Comparison of ENCODE assay signal across 2 cellular contexts in the genomic region with DNA sequence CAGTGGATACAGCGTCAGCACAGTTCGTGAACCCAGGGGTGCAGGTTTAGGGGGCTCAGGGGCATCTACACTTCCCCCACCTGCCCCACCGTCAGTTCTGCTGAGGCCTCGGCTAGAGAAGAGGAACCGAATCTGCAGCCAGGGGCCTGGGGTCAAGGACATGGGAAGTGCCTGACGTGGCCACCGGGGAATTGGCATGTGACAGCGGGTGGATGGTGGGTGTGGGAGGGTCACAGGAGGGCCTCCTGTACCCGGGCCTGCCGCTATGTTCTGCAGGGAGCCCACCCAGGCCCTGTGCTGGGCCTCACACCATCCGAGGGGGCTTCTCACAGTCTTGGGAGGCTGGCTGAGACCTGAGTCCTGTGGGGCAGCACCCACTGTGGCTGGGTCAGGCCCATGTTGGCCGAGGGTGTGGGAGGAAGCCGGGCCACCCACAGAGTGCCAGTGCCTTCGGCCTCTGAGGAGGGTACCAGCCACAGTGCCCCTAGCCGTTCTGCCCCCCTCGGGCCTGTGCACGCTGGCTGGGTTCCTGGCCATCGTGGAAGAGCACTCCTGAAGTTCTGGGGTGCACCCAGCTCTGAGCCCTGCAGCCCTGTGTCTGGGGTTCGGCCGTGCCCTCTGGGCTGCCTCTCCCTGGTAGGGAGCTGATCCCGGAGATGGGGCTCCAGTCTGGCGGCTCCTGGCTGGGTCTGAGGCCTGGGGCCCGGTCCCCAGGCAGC.
TF ChIP-seq lines count a peak whose summit lies in the region.

No MANE protein-coding gene starts in this region.

TF ChIP-seq in HEK293, 187 proteins besides CTCF, POLR2A, EP300 and RAD21:
- no peak for TF ChIP-seq ZNF140 (tag by site-specific recombination; IDR thresholded peaks at IDR 0.05)
- TF ChIP-seq ZNF473 (tag by site-specific recombination; IDR thresholded peaks at IDR 0.05) = no peak
- TF ChIP-seq ZFHX2 (tag by site-specific recombination; conservative IDR thresholded peaks at IDR 0.05) = peak; percentile 28; the same call in 1 of the 2 replicates
- TF ChIP-seq ZNF16 (tag by site-specific recombination; IDR thresholded peaks at IDR 0.05; ENCODE audit: low read depth) = no peak

TF ChIP-seq in HepG2, 621 proteins besides CTCF, POLR2A, EP300 and RAD21 (continues in another document):
- no peak for TF ChIP-seq TOPORS (CRISPR knock-in tag; IDR thresholded peaks at IDR 0.05)
- TF ChIP-seq XBP1 (CRISPR knock-in tag; IDR thresholded peaks at IDR 0.05) = no peak
- TF ChIP-seq, protein P1, sequence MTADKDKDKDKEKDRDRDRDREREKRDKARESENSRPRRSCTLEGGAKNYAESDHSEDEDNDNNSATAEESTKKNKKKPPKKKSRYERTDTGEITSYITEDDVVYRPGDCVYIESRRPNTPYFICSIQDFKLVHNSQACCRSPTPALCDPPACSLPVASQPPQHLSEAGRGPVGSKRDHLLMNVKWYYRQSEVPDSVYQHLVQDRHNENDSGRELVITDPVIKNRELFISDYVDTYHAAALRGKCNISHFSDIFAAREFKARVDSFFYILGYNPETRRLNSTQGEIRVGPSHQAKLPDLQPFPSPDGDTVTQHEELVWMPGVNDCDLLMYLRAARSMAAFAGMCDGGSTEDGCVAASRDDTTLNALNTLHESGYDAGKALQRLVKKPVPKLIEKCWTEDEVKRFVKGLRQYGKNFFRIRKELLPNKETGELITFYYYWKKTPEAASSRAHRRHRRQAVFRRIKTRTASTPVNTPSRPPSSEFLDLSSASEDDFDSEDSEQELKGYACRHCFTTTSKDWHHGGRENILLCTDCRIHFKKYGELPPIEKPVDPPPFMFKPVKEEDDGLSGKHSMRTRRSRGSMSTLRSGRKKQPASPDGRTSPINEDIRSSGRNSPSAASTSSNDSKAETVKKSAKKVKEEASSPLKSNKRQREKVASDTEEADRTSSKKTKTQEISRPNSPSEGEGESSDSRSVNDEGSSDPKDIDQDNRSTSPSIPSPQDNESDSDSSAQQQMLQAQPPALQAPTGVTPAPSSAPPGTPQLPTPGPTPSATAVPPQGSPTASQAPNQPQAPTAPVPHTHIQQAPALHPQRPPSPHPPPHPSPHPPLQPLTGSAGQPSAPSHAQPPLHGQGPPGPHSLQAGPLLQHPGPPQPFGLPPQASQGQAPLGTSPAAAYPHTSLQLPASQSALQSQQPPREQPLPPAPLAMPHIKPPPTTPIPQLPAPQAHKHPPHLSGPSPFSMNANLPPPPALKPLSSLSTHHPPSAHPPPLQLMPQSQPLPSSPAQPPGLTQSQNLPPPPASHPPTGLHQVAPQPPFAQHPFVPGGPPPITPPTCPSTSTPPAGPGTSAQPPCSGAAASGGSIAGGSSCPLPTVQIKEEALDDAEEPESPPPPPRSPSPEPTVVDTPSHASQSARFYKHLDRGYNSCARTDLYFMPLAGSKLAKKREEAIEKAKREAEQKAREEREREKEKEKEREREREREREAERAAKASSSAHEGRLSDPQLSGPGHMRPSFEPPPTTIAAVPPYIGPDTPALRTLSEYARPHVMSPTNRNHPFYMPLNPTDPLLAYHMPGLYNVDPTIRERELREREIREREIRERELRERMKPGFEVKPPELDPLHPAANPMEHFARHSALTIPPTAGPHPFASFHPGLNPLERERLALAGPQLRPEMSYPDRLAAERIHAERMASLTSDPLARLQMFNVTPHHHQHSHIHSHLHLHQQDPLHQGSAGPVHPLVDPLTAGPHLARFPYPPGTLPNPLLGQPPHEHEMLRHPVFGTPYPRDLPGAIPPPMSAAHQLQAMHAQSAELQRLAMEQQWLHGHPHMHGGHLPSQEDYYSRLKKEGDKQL (CRISPR knock-in tag; IDR thresholded peaks at IDR 0.05; ENCODE audit: low read depth) = no peak
- TF ChIP-seq, protein P2, sequence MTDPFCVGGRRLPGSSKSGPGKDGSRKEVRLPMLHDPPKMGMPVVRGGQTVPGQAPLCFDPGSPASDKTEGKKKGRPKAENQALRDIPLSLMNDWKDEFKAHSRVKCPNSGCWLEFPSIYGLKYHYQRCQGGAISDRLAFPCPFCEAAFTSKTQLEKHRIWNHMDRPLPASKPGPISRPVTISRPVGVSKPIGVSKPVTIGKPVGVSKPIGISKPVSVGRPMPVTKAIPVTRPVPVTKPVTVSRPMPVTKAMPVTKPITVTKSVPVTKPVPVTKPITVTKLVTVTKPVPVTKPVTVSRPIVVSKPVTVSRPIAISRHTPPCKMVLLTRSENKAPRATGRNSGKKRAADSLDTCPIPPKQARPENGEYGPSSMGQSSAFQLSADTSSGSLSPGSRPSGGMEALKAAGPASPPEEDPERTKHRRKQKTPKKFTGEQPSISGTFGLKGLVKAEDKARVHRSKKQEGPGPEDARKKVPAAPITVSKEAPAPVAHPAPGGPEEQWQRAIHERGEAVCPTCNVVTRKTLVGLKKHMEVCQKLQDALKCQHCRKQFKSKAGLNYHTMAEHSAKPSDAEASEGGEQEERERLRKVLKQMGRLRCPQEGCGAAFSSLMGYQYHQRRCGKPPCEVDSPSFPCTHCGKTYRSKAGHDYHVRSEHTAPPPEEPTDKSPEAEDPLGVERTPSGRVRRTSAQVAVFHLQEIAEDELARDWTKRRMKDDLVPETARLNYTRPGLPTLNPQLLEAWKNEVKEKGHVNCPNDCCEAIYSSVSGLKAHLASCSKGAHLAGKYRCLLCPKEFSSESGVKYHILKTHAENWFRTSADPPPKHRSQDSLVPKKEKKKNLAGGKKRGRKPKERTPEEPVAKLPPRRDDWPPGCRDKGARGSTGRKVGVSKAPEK (CRISPR knock-in tag; IDR thresholded peaks at IDR 0.05; ENCODE audit: borderline replicate concordance) = no peak
- no peak for TF ChIP-seq ATM (IDR thresholded peaks at IDR 0.05; ENCODE audit: borderline replicate concordance)
- no peak for TF ChIP-seq PHF20 (CRISPR knock-in tag; IDR thresholded peaks at IDR 0.05)
- TF ChIP-seq, protein P3, sequence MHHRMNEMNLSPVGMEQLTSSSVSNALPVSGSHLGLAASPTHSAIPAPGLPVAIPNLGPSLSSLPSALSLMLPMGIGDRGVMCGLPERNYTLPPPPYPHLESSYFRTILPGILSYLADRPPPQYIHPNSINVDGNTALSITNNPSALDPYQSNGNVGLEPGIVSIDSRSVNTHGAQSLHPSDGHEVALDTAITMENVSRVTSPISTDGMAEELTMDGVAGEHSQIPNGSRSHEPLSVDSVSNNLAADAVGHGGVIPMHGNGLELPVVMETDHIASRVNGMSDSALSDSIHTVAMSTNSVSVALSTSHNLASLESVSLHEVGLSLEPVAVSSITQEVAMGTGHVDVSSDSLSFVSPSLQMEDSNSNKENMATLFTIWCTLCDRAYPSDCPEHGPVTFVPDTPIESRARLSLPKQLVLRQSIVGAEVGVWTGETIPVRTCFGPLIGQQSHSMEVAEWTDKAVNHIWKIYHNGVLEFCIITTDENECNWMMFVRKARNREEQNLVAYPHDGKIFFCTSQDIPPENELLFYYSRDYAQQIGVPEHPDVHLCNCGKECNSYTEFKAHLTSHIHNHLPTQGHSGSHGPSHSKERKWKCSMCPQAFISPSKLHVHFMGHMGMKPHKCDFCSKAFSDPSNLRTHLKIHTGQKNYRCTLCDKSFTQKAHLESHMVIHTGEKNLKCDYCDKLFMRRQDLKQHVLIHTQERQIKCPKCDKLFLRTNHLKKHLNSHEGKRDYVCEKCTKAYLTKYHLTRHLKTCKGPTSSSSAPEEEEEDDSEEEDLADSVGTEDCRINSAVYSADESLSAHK (CRISPR knock-in tag; IDR thresholded peaks at IDR 0.05; ENCODE audit: borderline replicate concordance) = no peak
- no peak for TF ChIP-seq GZF1 (CRISPR knock-in tag; IDR thresholded peaks at IDR 0.05)
- peak; percentile 51; the same call in 1 of the 2 replicates for TF ChIP-seq ARHGAP35 (CRISPR knock-in tag; IDR thresholded peaks at IDR 0.05; ENCODE audit: borderline replicate concordance)
- TF ChIP-seq MBD4 (IDR thresholded peaks at IDR 0.05; ENCODE audit: borderline replicate concordance, low read length) = no peak
- no peak for TF ChIP-seq ZNF841 (CRISPR knock-in tag; IDR thresholded peaks at IDR 0.05; ENCODE audit: borderline replicate concordance)
- TF ChIP-seq, protein P4, sequence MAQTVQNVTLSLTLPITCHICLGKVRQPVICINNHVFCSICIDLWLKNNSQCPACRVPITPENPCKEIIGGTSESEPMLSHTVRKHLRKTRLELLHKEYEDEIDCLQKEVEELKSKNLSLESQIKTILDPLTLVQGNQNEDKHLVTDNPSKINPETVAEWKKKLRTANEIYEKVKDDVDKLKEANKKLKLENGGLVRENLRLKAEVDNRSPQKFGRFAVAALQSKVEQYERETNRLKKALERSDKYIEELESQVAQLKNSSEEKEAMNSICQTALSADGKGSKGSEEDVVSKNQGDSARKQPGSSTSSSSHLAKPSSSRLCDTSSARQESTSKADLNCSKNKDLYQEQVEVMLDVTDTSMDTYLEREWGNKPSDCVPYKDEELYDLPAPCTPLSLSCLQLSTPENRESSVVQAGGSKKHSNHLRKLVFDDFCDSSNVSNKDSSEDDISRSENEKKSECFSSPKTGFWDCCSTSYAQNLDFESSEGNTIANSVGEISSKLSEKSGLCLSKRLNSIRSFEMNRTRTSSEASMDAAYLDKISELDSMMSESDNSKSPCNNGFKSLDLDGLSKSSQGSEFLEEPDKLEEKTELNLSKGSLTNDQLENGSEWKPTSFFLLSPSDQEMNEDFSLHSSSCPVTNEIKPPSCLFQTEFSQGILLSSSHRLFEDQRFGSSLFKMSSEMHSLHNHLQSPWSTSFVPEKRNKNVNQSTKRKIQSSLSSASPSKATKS (CRISPR knock-in tag; IDR thresholded peaks at IDR 0.05) = no peak
- TF ChIP-seq, protein P5, sequence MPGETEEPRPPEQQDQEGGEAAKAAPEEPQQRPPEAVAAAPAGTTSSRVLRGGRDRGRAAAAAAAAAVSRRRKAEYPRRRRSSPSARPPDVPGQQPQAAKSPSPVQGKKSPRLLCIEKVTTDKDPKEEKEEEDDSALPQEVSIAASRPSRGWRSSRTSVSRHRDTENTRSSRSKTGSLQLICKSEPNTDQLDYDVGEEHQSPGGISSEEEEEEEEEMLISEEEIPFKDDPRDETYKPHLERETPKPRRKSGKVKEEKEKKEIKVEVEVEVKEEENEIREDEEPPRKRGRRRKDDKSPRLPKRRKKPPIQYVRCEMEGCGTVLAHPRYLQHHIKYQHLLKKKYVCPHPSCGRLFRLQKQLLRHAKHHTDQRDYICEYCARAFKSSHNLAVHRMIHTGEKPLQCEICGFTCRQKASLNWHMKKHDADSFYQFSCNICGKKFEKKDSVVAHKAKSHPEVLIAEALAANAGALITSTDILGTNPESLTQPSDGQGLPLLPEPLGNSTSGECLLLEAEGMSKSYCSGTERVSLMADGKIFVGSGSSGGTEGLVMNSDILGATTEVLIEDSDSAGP (CRISPR knock-in tag; IDR thresholded peaks at IDR 0.05; ENCODE audit: borderline replicate concordance) = no peak; the same call in 1 of the 2 replicates
- no peak for TF ChIP-seq ZNF335 (CRISPR knock-in tag; IDR thresholded peaks at IDR 0.05)
- TF ChIP-seq ZNF563 (CRISPR knock-in tag; IDR thresholded peaks at IDR 0.05) = no peak
- peak; percentile 29; the same call in 1 of the 2 replicates for TF ChIP-seq SOX5 (CRISPR knock-in tag; IDR thresholded peaks at IDR 0.05; ENCODE audit: borderline replicate concordance)
- no peak for TF ChIP-seq SUZ12 (IDR thresholded peaks at IDR 0.05; ENCODE audit: low read depth, low read length)
- no peak for TF ChIP-seq ZNF614 (CRISPR knock-in tag; IDR thresholded peaks at IDR 0.05; ENCODE audit: borderline replicate concordance)
- no peak for TF ChIP-seq ZNF569 (CRISPR knock-in tag; IDR thresholded peaks at IDR 0.05; ENCODE audit: borderline replicate concordance)
- no peak for TF ChIP-seq PTBP1 (IDR thresholded peaks at IDR 0.05; ENCODE audit: low read depth, low read length, poor library complexity, severe bottlenecking)
- TF ChIP-seq, protein P6, sequence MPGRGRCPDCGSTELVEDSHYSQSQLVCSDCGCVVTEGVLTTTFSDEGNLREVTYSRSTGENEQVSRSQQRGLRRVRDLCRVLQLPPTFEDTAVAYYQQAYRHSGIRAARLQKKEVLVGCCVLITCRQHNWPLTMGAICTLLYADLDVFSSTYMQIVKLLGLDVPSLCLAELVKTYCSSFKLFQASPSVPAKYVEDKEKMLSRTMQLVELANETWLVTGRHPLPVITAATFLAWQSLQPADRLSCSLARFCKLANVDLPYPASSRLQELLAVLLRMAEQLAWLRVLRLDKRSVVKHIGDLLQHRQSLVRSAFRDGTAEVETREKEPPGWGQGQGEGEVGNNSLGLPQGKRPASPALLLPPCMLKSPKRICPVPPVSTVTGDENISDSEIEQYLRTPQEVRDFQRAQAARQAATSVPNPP (CRISPR knock-in tag; IDR thresholded peaks at IDR 0.05) = no peak
- TF ChIP-seq, protein P7, sequence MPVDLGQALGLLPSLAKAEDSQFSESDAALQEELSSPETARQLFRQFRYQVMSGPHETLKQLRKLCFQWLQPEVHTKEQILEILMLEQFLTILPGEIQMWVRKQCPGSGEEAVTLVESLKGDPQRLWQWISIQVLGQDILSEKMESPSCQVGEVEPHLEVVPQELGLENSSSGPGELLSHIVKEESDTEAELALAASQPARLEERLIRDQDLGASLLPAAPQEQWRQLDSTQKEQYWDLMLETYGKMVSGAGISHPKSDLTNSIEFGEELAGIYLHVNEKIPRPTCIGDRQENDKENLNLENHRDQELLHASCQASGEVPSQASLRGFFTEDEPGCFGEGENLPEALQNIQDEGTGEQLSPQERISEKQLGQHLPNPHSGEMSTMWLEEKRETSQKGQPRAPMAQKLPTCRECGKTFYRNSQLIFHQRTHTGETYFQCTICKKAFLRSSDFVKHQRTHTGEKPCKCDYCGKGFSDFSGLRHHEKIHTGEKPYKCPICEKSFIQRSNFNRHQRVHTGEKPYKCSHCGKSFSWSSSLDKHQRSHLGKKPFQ (CRISPR knock-in tag; IDR thresholded peaks at IDR 0.05; ENCODE audit: insufficient replicate concordance) = no peak
- TF ChIP-seq, protein P8, sequence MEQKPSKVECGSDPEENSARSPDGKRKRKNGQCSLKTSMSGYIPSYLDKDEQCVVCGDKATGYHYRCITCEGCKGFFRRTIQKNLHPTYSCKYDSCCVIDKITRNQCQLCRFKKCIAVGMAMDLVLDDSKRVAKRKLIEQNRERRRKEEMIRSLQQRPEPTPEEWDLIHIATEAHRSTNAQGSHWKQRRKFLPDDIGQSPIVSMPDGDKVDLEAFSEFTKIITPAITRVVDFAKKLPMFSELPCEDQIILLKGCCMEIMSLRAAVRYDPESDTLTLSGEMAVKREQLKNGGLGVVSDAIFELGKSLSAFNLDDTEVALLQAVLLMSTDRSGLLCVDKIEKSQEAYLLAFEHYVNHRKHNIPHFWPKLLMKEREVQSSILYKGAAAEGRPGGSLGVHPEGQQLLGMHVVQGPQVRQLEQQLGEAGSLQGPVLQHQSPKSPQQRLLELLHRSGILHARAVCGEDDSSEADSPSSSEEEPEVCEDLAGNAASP (CRISPR knock-in tag; IDR thresholded peaks at IDR 0.05; ENCODE audit: borderline replicate concordance) = peak; percentile 51; the same call in 1 of the 2 replicates
